8 cellular contexts compared by ENCODE assay signal in genomic region chr6:1610497-1611321, GRCh38. TPM values are rescaled to one million over a fixed set of nuclear protein-coding genes. Genes with fewer than 3 reads are reported as not detected.
A peak's percentile ranks its signal among the peaks of the same experiment; 100 is the strongest.
DNase-seq lines count a peak whose midpoint lies in the region; ATAC-seq and TF ChIP-seq lines count a peak whose summit lies in the region.

No MANE protein-coding gene starts in this region.

- H3K27me3 Mint-ChIP-seq in activated CD8-positive, alpha-beta memory T cell treated with anti-CD3 and anti-CD28 coated beads, Interleukin-2, amount 10 ng/mL, durations not matched to agents 7 days and 5 days, result peaks cover 64% of the 10 kb centered on the region
- H3K27me3 Mint-ChIP-seq in activated T-helper 2 cell treated with anti-CD3 and anti-CD28 coated beads, Interferon-gamma antibody, Interleukin-2, Interleukin-4, amounts not matched to agents 10 μg/mL and 5 μg/mL and 100 μg/mL, durations not matched to agents 14 hours and 24 hours and 36 hours (ENCODE audit: low read depth), result peaks cover 62% of the 10 kb centered on the region
- H3K27me3 Mint-ChIP-seq in stimulated activated naive B cell treated with anti-CD40 and anti-IgM and Interleukin-4, amounts not matched to agents 10 μg/mL and 1 μg/mL and 100 μg/mL, for 72 hours, result peaks cover 42 to 52% of the 10 kb centered on the region in 2 donors

- no peaks in the 10 kb centered on the region for H3K9me3 Mint-ChIP-seq in activated CD8-positive, alpha-beta memory T cell treated with anti-CD3 and anti-CD28 coated beads, Interleukin-2, amount 10 ng/mL, durations not matched to agents 7 days and 5 days (ENCODE audit: low read depth)
- H3K9me3 Mint-ChIP-seq in activated T-helper 2 cell treated with anti-CD3 and anti-CD28 coated beads, Interferon-gamma antibody, Interleukin-2, Interleukin-4, amounts not matched to agents 10 μg/mL and 5 μg/mL and 100 μg/mL, durations not matched to agents 14 hours and 24 hours and 36 hours, result no peaks in the 10 kb centered on the region
- H3K9me3 Mint-ChIP-seq in stimulated activated naive B cell treated with anti-CD40 and anti-IgM and Interleukin-4, amounts not matched to agents 10 μg/mL and 1 μg/mL and 100 μg/mL, for 72 hours, result no peaks in the 10 kb centered on the region

- H4K20me1 ChIP-seq in hepatocyte (ENCODE audit: insufficient read depth, poor library complexity, severe bottlenecking), result peaks cover 5% of the 10 kb centered on the region

- CTCF ChIA-PET in activated CD8-positive, alpha-beta memory T cell treated with anti-CD3 and anti-CD28 coated beads, Interleukin-2, amount 10 ng/mL, durations not matched to agents 7 days and 5 days (lab: Charles Lee), result interaction anchor here (0.6 to 1.9 kb wide), 5 partner anchors 8 to 838 kb away, joined by 3 to 7 read pairs (median 4); no protein-coding TSS in a partner anchor

- H3K4me1 ChIP-seq in hepatocyte (ENCODE audit: insufficient read depth), result peaks cover 22% of the 10 kb centered on the region

- H3K79me2 ChIP-seq in hepatocyte, result no peaks in the 10 kb centered on the region

- H3K4me3 ChIP-seq in HL-60 (replicated peaks; ENCODE audit: insufficient read depth, low read length) (peak overlapping the region; percentile 45), hepatocyte (peak overlapping the region; percentile 23)

- TF ChIP-seq CTCF in HL-60 (IDR thresholded peaks at IDR 0.05; ENCODE audit: insufficient read depth, low read length), result no peak
- no peak for TF ChIP-seq CTCF in hepatocyte (IDR thresholded peaks at IDR 0.05; ENCODE audit: poor library complexity)

- peaks cover 30% of the 10 kb centered on the region for H3K4me1 Mint-ChIP-seq in activated CD8-positive, alpha-beta memory T cell treated with anti-CD3 and anti-CD28 coated beads, Interleukin-2, amount 10 ng/mL, durations not matched to agents 7 days and 5 days
- H3K4me1 Mint-ChIP-seq in activated T-helper 2 cell treated with anti-CD3 and anti-CD28 coated beads, Interferon-gamma antibody, Interleukin-2, Interleukin-4, amounts not matched to agents 10 μg/mL and 5 μg/mL and 100 μg/mL, durations not matched to agents 14 hours and 24 hours and 36 hours (ENCODE audit: low read depth), result peaks cover 16% of the 10 kb centered on the region
- H3K4me1 Mint-ChIP-seq in stimulated activated naive B cell treated with anti-CD40 and anti-IgM and Interleukin-4, amounts not matched to agents 10 μg/mL and 1 μg/mL and 100 μg/mL, for 72 hours, result peaks cover 32 to 45% of the 10 kb centered on the region in 2 donors

- H3K36me3 Mint-ChIP-seq in activated CD8-positive, alpha-beta memory T cell treated with anti-CD3 and anti-CD28 coated beads, Interleukin-2, amount 10 ng/mL, durations not matched to agents 7 days and 5 days, result peaks cover 4% of the 10 kb centered on the region
- no peaks in the 10 kb centered on the region for H3K36me3 Mint-ChIP-seq in activated T-helper 2 cell treated with anti-CD3 and anti-CD28 coated beads, Interferon-gamma antibody, Interleukin-2, Interleukin-4, amounts not matched to agents 10 μg/mL and 5 μg/mL and 100 μg/mL, durations not matched to agents 14 hours and 24 hours and 36 hours (ENCODE audit: low read depth)
- H3K36me3 Mint-ChIP-seq in stimulated activated naive B cell treated with anti-CD40 and anti-IgM and Interleukin-4, amounts not matched to agents 10 μg/mL and 1 μg/mL and 100 μg/mL, for 72 hours, result peaks cover 2 to 5% of the 10 kb centered on the region in 2 donors

- intact Hi-C loops in activated T-helper 2 cell treated with anti-CD3 and anti-CD28 coated beads, Interferon-gamma antibody, Interleukin-2, Interleukin-4, amounts not matched to agents 10 μg/mL and 5 μg/mL and 100 μg/mL, durations not matched to agents 14 hours and 24 hours and 36 hours (cut with micrococcal nuclease), result no loop called here

- H3K27ac Mint-ChIP-seq in activated CD8-positive, alpha-beta memory T cell treated with anti-CD3 and anti-CD28 coated beads, Interleukin-2, amount 10 ng/mL, durations not matched to agents 7 days and 5 days, result peak overlapping the region; percentile 69
- peak overlapping the region; percentile 38 for H3K27ac Mint-ChIP-seq in activated T-helper 2 cell treated with anti-CD3 and anti-CD28 coated beads, Interferon-gamma antibody, Interleukin-2, Interleukin-4, amounts not matched to agents 10 μg/mL and 5 μg/mL and 100 μg/mL, durations not matched to agents 14 hours and 24 hours and 36 hours
- peak overlapping the region; percentile 90 for H3K27ac Mint-ChIP-seq in stimulated activated naive B cell treated with anti-CD40 and anti-IgM and Interleukin-4, amounts not matched to agents 10 μg/mL and 1 μg/mL and 100 μg/mL, for 72 hours

- no peaks in the 10 kb centered on the region for H3K9me3 ChIP-seq in hepatocyte (ENCODE audit: low read depth)

- H3K9me2 ChIP-seq in hepatocyte (replicated peaks; ENCODE audit: insufficient read depth), result no peaks in the 10 kb centered on the region

- ATAC-seq in activated CD8-positive, alpha-beta memory T cell treated with anti-CD3 and anti-CD28 coated beads, Interleukin-2, amount 10 ng/mL, durations not matched to agents 7 days and 5 days, result peak; percentile 13
- peak; percentile 37 to 43 for ATAC-seq in stimulated activated naive B cell treated with anti-CD40 and anti-IgM and Interleukin-4, amounts not matched to agents 10 μg/mL and 1 μg/mL and 100 μg/mL, for 72 hours (replicated peaks)
- no peak for ATAC-seq in GM19324 (IDR thresholded peaks at IDR 0.05; ENCODE audit: low FRiP score, unreplicated experiment)

- H3K27ac ChIP-seq in HL-60 (replicated peaks) (no peak overlapping the region), hepatocyte (no peak overlapping the region)

- peak overlapping the region; percentile 59 for H3K4me3 Mint-ChIP-seq in activated CD8-positive, alpha-beta memory T cell treated with anti-CD3 and anti-CD28 coated beads, Interleukin-2, amount 10 ng/mL, durations not matched to agents 7 days and 5 days
- peak overlapping the region; percentile 51 for H3K4me3 Mint-ChIP-seq in activated T-helper 2 cell treated with anti-CD3 and anti-CD28 coated beads, Interferon-gamma antibody, Interleukin-2, Interleukin-4, amounts not matched to agents 10 μg/mL and 5 μg/mL and 100 μg/mL, durations not matched to agents 14 hours and 24 hours and 36 hours (ENCODE audit: low read depth)
- H3K4me3 Mint-ChIP-seq in stimulated activated naive B cell treated with anti-CD40 and anti-IgM and Interleukin-4, amounts not matched to agents 10 μg/mL and 1 μg/mL and 100 μg/mL, for 72 hours, result peak overlapping the region; percentile 82 to 83

- WGBS in hepatocyte (ENCODE audit: low lambda C conversion rate, missing lambda C conversion rate), result 5% methylated on average over 47 of the region's 101 CpGs

- DNase-seq in activated CD8-positive, alpha-beta memory T cell treated with anti-CD3 and anti-CD28 coated beads, Interleukin-2, amount 10 ng/mL, durations not matched to agents 7 days and 5 days, result no peak
- no peak for DNase-seq in activated CD8-positive, alpha-beta memory T cell treated with anti-CD3 and anti-CD28 coated beads, Interleukin-2, amount 50 U/mL, for 4 hours
- DNase-seq in HL-60 (ENCODE audit: low read depth in 1 of 2, low spot score in 1 of 2) (peak in 1 of 2 experiments; percentile 43), hepatocyte (ENCODE audit: low spot score) (peak; percentile 25), OCI-M2 (lab: John Stamatoyannopoulos, UW; ENCODE audit: unreplicated experiment) (no peak)
- DNase-seq in activated T-helper 2 cell treated with anti-CD3 and anti-CD28 coated beads, Interferon-gamma antibody, Interleukin-2, Interleukin-4, amounts not matched to agents 10 μg/mL and 5 μg/mL and 100 μg/mL, durations not matched to agents 14 hours and 24 hours and 36 hours (ENCODE audit: low spot score), result no peak
- no peak for DNase-seq in stimulated activated naive B cell treated with anti-CD40 and anti-IgM and Interleukin-4, amounts not matched to agents 10 μg/mL and 1 μg/mL and 100 μg/mL, for 72 hours

- peaks cover 75% of the 10 kb centered on the region for H3K27me3 ChIP-seq in HL-60 (ENCODE audit: insufficient read depth, poor library complexity, severe bottlenecking)
- peaks cover 81% of the 10 kb centered on the region for H3K27me3 ChIP-seq in hepatocyte

- no peaks in the 10 kb centered on the region for H3K36me3 ChIP-seq in hepatocyte (replicated peaks; ENCODE audit: insufficient read depth, low read depth)

- no peak overlapping the region for H2AFZ ChIP-seq in hepatocyte

- H3K4me2 ChIP-seq in hepatocyte, result peak overlapping the region; percentile 96

RNA-seq across cellular contexts. Expression of gene FOXC1, which starts 1.0 kb away (rescaled TPM):
- total RNA-seq in activated CD8-positive, alpha-beta memory T cell treated with anti-CD3 and anti-CD28 coated beads, Interleukin-2, amount 10 ng/mL, durations not matched to agents 7 days and 5 days, result under 1 TPM in 1 of 2 experiments, not detected in 1; 0.26 TPM
- 0.05 and 0.07 TPM in 2 replicates for total RNA-seq in activated T-helper 2 cell treated with anti-CD3 and anti-CD28 coated beads, Interferon-gamma antibody, Interleukin-2, Interleukin-4, amounts not matched to agents 10 μg/mL and 5 μg/mL and 100 μg/mL, durations not matched to agents 14 hours and 24 hours and 36 hours
- total RNA-seq in hepatocyte, result 1.1 and 1.2 TPM in 2 replicates
- polyA plus RNA-seq in hepatocyte, result 0.60 and 1.1 TPM in 2 replicates

Comparison
In these comparisons a context has a peak if more than half of its experiments do, and no peak if none do; other contexts are left out.
1. H3K27ac Mint-ChIP-seq: peak in every context shown above with its lines; median percentile 90 in stimulated activated naive B cell treated with anti-CD40 and anti-IgM and Interleukin-4, amounts not matched to agents 10 μg/mL and 1 μg/mL and 100 μg/mL, for 72 hours; 69 in activated CD8-positive, alpha-beta memory T cell treated with anti-CD3 and anti-CD28 coated beads, Interleukin-2, amount 10 ng/mL, durations not matched to agents 7 days and 5 days; 38 in activated T-helper 2 cell treated with anti-CD3 and anti-CD28 coated beads, Interferon-gamma antibody, Interleukin-2, Interleukin-4, amounts not matched to agents 10 μg/mL and 5 μg/mL and 100 μg/mL, durations not matched to agents 14 hours and 24 hours and 36 hours.